1 cellular context compared by ENCODE assay signal in the genomic region with DNA sequence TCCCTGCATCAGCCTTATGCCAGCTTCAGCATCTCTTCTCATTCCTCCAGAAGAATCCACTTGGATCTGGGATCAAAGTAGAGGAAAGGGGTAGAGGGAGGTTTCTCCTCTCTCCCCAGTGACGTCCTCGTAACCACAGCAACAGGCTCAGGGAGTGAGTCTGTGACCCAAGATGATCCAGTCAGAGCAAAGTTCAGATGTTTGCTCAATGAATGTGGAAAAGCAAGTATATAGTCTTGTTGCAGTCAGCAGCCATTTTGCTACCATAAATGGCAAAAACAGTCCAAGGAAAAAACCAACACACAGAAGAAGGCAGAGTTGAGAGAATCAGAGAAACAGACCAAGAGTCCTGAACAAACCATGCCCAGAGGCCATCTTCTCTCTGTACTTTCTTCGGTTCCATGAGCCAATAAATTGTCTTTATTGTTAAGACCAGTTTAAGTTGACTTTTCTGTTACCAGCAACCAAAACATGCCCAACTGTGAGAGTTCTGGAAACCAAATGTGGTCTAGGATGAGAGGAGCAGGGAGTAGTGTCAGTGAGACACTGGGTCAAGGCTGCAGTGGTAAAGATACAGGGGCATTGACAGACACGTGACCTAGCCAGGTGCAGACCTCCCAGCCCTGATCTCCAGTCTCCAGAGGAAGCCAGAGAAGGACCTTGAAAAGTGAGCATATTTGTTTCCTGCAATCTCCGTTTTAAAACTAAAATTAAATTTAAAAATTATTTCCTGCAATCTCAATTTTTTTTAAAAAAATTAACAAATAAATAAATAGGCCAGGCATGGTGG.
A peak's percentile ranks its signal among the peaks of the same experiment; 100 is the strongest.
TF ChIP-seq lines count a peak whose summit lies in the region.

No MANE protein-coding gene starts in this region.

TF ChIP-seq in HepG2, 621 proteins besides CTCF, POLR2A, EP300 and RAD21:
- no peak for TF ChIP-seq ERF (CRISPR knock-in tag; IDR thresholded peaks at IDR 0.05)
- TF ChIP-seq ZSCAN21 (CRISPR knock-in tag; IDR thresholded peaks at IDR 0.05; ENCODE audit: borderline replicate concordance), result no peak
- peak; percentile 43 for TF ChIP-seq RFX1 (IDR thresholded peaks at IDR 0.05)
- TF ChIP-seq ZNF562 (CRISPR knock-in tag; IDR thresholded peaks at IDR 0.05; ENCODE audit: borderline replicate concordance), result no peak
- TF ChIP-seq HNF4G (IDR thresholded peaks at IDR 0.05; ENCODE audit: borderline replicate concordance, low read depth, low read length), result 0 out of 2 replicates have a peak, but pooled peaks have one; percentile 19
- no peak for TF ChIP-seq HNF4G (CRISPR knock-in tag; IDR thresholded peaks at IDR 0.05; ENCODE audit: borderline replicate concordance, low read depth)
- TF ChIP-seq SRF (IDR thresholded peaks at IDR 0.05; ENCODE audit: low read depth, low read length), result peak; percentile 91
- TF ChIP-seq, protein P1, sequence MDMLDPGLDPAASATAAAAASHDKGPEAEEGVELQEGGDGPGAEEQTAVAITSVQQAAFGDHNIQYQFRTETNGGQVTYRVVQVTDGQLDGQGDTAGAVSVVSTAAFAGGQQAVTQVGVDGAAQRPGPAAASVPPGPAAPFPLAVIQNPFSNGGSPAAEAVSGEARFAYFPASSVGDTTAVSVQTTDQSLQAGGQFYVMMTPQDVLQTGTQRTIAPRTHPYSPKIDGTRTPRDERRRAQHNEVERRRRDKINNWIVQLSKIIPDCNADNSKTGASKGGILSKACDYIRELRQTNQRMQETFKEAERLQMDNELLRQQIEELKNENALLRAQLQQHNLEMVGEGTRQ (IDR thresholded peaks at IDR 0.05; ENCODE audit: low read depth, low read length), result no peak
- TF ChIP-seq, protein P1 (CRISPR knock-in tag; IDR thresholded peaks at IDR 0.05; ENCODE audit: borderline replicate concordance), result peak; percentile 47
- TF ChIP-seq, protein P2, sequence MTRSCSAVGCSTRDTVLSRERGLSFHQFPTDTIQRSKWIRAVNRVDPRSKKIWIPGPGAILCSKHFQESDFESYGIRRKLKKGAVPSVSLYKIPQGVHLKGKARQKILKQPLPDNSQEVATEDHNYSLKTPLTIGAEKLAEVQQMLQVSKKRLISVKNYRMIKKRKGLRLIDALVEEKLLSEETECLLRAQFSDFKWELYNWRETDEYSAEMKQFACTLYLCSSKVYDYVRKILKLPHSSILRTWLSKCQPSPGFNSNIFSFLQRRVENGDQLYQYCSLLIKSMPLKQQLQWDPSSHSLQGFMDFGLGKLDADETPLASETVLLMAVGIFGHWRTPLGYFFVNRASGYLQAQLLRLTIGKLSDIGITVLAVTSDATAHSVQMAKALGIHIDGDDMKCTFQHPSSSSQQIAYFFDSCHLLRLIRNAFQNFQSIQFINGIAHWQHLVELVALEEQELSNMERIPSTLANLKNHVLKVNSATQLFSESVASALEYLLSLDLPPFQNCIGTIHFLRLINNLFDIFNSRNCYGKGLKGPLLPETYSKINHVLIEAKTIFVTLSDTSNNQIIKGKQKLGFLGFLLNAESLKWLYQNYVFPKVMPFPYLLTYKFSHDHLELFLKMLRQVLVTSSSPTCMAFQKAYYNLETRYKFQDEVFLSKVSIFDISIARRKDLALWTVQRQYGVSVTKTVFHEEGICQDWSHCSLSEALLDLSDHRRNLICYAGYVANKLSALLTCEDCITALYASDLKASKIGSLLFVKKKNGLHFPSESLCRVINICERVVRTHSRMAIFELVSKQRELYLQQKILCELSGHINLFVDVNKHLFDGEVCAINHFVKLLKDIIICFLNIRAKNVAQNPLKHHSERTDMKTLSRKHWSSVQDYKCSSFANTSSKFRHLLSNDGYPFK (CRISPR knock-in tag; IDR thresholded peaks at IDR 0.05; ENCODE audit: borderline replicate concordance), result no peak
- peak; percentile 39; the same call in 1 of the 2 replicates for TF ChIP-seq CREB1 (IDR thresholded peaks at IDR 0.05)
- TF ChIP-seq CREB1 (CRISPR knock-in tag; IDR thresholded peaks at IDR 0.05), result no peak
- no peak for TF ChIP-seq GATAD2A (CRISPR knock-in tag; IDR thresholded peaks at IDR 0.05)
- TF ChIP-seq HOXD1 (CRISPR knock-in tag; IDR thresholded peaks at IDR 0.05), result no peak
- TF ChIP-seq SRSF1 (optimal IDR thresholded peaks at IDR 0.05; ENCODE audit: low read depth, low read length), result no peak
- TF ChIP-seq CREM (IDR thresholded peaks at IDR 0.05), result peak; percentile 35; the same call in 1 of the 2 replicates
- TF ChIP-seq CREM (CRISPR knock-in tag; IDR thresholded peaks at IDR 0.05), result no peak
- 0 out of 2 replicates have a peak, but pooled peaks have one; percentile 16 for TF ChIP-seq HNF4A (CRISPR knock-in tag; IDR thresholded peaks at IDR 0.05)
- no peak for TF ChIP-seq TBX3 (IDR thresholded peaks at IDR 0.05; ENCODE audit: borderline replicate concordance)
- TF ChIP-seq YY1 (IDR thresholded peaks at IDR 0.05; ENCODE audit: insufficient read depth, insufficient replicate concordance, low read depth, low read length), result peak; percentile 30
- TF ChIP-seq KLF16 (CRISPR knock-in tag; IDR thresholded peaks at IDR 0.05), result no peak
- peak; percentile 9; the same call in 1 of the 2 replicates for TF ChIP-seq RAD51 (IDR thresholded peaks at IDR 0.05; ENCODE audit: borderline replicate concordance)
- TF ChIP-seq RFX3 (CRISPR knock-in tag; IDR thresholded peaks at IDR 0.05), result peak; percentile 68
TF ChIP-seq in HepG2: peak in this region for 10.
